In the genomic region with DNA sequence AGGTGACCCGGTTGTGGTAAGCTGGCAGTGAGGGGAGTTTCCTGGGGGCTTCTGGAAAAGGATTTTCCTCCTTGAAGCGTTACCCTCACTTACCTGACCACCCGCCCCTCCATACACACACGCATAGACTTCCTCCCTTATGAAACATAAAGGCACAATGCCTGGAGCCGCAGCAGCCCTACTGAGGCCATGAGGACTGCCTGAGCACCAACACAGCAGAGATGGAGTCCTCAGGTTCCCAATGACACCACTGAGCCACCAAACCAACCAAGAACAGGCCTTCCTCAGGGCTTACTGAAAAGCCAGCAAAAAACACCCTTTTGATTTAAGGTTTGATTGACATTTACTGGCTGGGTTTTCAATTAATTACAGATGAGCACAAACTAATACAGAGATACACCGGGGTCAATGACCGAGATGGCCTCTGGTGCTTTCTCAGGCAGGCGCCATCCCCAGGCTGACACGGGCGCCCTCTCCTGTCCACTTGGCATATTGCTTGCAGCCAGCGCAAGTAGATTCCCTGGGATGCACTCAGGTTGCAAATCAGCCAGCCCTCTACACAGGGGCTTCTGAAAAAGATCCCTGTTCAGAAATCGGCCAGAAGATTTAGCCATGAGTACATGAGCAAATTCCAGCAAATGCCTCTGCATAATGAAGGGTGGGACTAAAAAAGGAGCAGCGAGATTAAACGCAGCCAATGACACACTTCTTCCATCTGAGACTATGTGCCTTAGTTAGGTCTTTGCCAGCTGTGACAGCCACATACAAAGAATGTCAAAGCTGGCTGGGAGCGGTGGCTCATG, we compare ENCODE assay signal across 8 cellular contexts. TPM values are rescaled to one million over a fixed set of nuclear protein-coding genes. Genes with fewer than 3 reads are reported as not detected.
DNase-seq lines count a peak whose midpoint lies in the region; ATAC-seq and TF ChIP-seq lines count a peak whose summit lies in the region.

No MANE protein-coding gene starts in this region.

- peaks cover 12% of the 10 kb centered on the region for H3K4me1 ChIP-seq in CD8-positive, alpha-beta T cell (ENCODE audit: insufficient read depth, low read length)
- H3K4me1 ChIP-seq in mesenchymal stem cell (ENCODE audit: control insufficient read depth, insufficient read depth, low read depth, low read length) = peaks cover 13% of the 10 kb centered on the region

- H4K8ac ChIP-seq in mesenchymal stem cell (ENCODE audit: low read length) = peak overlapping the region; percentile 69

- no peak overlapping the region for H3K4me2 ChIP-seq in mesenchymal stem cell (ENCODE audit: low read length, poor library complexity, severe bottlenecking)

- H4K91ac ChIP-seq in mesenchymal stem cell (ENCODE audit: low read length) = no peak overlapping the region

- peak; percentile 19 to 74 (median 43) for DNase-seq in CD8-positive, alpha-beta T cell
- DNase-seq in KG1 (lab: John Stamatoyannopoulos, UW) (peak; percentile 12), dermis blood vessel endothelial cell (peak; percentile 73), mesenchymal stem cell (no peak), NCI-H446 treated with DMSO at 0.1 percent for 48 hours (lab: John Stamatoyannopoulos, UW) (no peak)
- DNase-seq in activated CD4-positive, alpha-beta T cell treated with anti-CD3 and anti-CD28 coated beads for 4 hours = peak; percentile 28 to 52
- DNase-seq in stimulated activated effector memory CD8-positive, alpha-beta T cell treated with anti-CD3 and anti-CD28 coated beads, Interleukin-12 subunit alpha, Interleukin-12 subunit beta, amount 100 ng/mL, for 72 hours (ENCODE audit: low spot score in 2 of 2) = peak; percentile 45 to 83

- ATAC-seq in CD8-positive, alpha-beta T cell = peak; percentile 72
- ATAC-seq in stimulated activated effector memory CD8-positive, alpha-beta T cell treated with anti-CD3 and anti-CD28 coated beads, Interleukin-12 subunit alpha, Interleukin-12 subunit beta, amount 100 ng/mL, for 72 hours = peak; percentile 77
- no peak for ATAC-seq in GM21576 (IDR thresholded peaks at IDR 0.05; ENCODE audit: unreplicated experiment)

- H3K4me1 Mint-ChIP-seq in CD8-positive, alpha-beta T cell (ENCODE audit: low read depth) = peaks cover 12% of the 10 kb centered on the region
- peaks cover 8% of the 10 kb centered on the region for H3K4me1 Mint-ChIP-seq in stimulated activated effector memory CD8-positive, alpha-beta T cell treated with anti-CD3 and anti-CD28 coated beads, Interleukin-12 subunit alpha, Interleukin-12 subunit beta, amount 100 ng/mL, for 72 hours

- H3K14ac ChIP-seq in mesenchymal stem cell (ENCODE audit: low read length in 2 of 2) = no peak overlapping the region

- POLR2A ChIA-PET in CD8-positive, alpha-beta T cell (lab: Charles Lee) = no interaction called here

- TF ChIP-seq CTCF in CD8-positive, alpha-beta T cell (IDR thresholded peaks at IDR 0.05) = peak; percentile 57

- H3K4me3 Mint-ChIP-seq in CD8-positive, alpha-beta T cell = no peak overlapping the region
- H3K4me3 Mint-ChIP-seq in stimulated activated effector memory CD8-positive, alpha-beta T cell treated with anti-CD3 and anti-CD28 coated beads, Interleukin-12 subunit alpha, Interleukin-12 subunit beta, amount 100 ng/mL, for 72 hours = no peak overlapping the region

- peak overlapping the region; percentile 59 for H2AK5ac ChIP-seq in mesenchymal stem cell (ENCODE audit: low read length, severe bottlenecking)

- H3K27ac ChIP-seq in CD8-positive, alpha-beta T cell (ENCODE audit: low read depth, low read length) = no peak overlapping the region
- H3K27ac ChIP-seq in mesenchymal stem cell (ENCODE audit: low read length, poor library complexity, severe bottlenecking) = no peak overlapping the region

- no peak overlapping the region for H2BK15ac ChIP-seq in mesenchymal stem cell (ENCODE audit: low read depth, poor library complexity, severe bottlenecking)

- no peaks in the 10 kb centered on the region for H3K9me3 Mint-ChIP-seq in CD8-positive, alpha-beta T cell
- H3K9me3 Mint-ChIP-seq in stimulated activated effector memory CD8-positive, alpha-beta T cell treated with anti-CD3 and anti-CD28 coated beads, Interleukin-12 subunit alpha, Interleukin-12 subunit beta, amount 100 ng/mL, for 72 hours = no peaks in the 10 kb centered on the region

- H3K23ac ChIP-seq in mesenchymal stem cell (ENCODE audit: low read length in 2 of 2) = no peak overlapping the region

- H3K36me3 Mint-ChIP-seq in CD8-positive, alpha-beta T cell = peaks cover 2% of the 10 kb centered on the region
- H3K36me3 Mint-ChIP-seq in stimulated activated effector memory CD8-positive, alpha-beta T cell treated with anti-CD3 and anti-CD28 coated beads, Interleukin-12 subunit alpha, Interleukin-12 subunit beta, amount 100 ng/mL, for 72 hours = peaks cover 5% of the 10 kb centered on the region

- H2AFZ ChIP-seq in mesenchymal stem cell (ENCODE audit: low read depth, low read length) = no peak overlapping the region

- intact Hi-C loops in CD8-positive, alpha-beta T cell (cut with DNase I, micrococcal nuclease) = loop anchor here (1.0 kb wide), 1 partner anchor 47 kb away; no protein-coding TSS in a partner anchor

- no peaks in the 10 kb centered on the region for H3K27me3 ChIP-seq in CD8-positive, alpha-beta T cell (ENCODE audit: insufficient read depth, low read length)
- H3K27me3 ChIP-seq in mesenchymal stem cell (ENCODE audit: control insufficient read depth in 1 of 2, insufficient read depth in 1 of 2, low read length in 2 of 2) = no peaks in the 10 kb centered on the region

- WGBS in mesenchymal stem cell = 57% methylated on average over 14 of the region's 15 CpGs

- no peak overlapping the region for H3K18ac ChIP-seq in mesenchymal stem cell (ENCODE audit: low read depth in 1 of 2, low read length in 2 of 2)

- H2BK12ac ChIP-seq in mesenchymal stem cell (ENCODE audit: low read length in 2 of 2) = no peak overlapping the region

- H3K9me3 ChIP-seq in CD8-positive, alpha-beta T cell (ENCODE audit: low read length) = no peaks in the 10 kb centered on the region
- no peaks in the 10 kb centered on the region for H3K9me3 ChIP-seq in mesenchymal stem cell (ENCODE audit: control insufficient read depth, low read length)

- H2BK120ac ChIP-seq in mesenchymal stem cell (ENCODE audit: low read depth, low read length) = no peak overlapping the region

- CTCF ChIA-PET in CD8-positive, alpha-beta T cell (lab: Charles Lee) = interaction anchor here (0.6 to 2.3 kb wide), 5 partner anchors 11 to 91 kb away, joined by 3 to 5 read pairs (median 4); no protein-coding TSS in a partner anchor

- no peak overlapping the region for H3K27ac Mint-ChIP-seq in CD8-positive, alpha-beta T cell
- peak overlapping the region; percentile 49 for H3K27ac Mint-ChIP-seq in stimulated activated effector memory CD8-positive, alpha-beta T cell treated with anti-CD3 and anti-CD28 coated beads, Interleukin-12 subunit alpha, Interleukin-12 subunit beta, amount 100 ng/mL, for 72 hours

- no peaks in the 10 kb centered on the region for H3K36me3 ChIP-seq in CD8-positive, alpha-beta T cell (ENCODE audit: insufficient read depth, low read length)
- H3K36me3 ChIP-seq in mesenchymal stem cell (ENCODE audit: control insufficient read depth in 1 of 2, insufficient read depth in 2 of 2, low read depth in 1 of 2, low read length in 2 of 2) = peaks cover 0 to 5% of the 10 kb centered on the region in 2 experiments

- no peaks in the 10 kb centered on the region for H3K27me3 Mint-ChIP-seq in CD8-positive, alpha-beta T cell (ENCODE audit: low read depth)

- H3K4ac ChIP-seq in mesenchymal stem cell (ENCODE audit: low read depth in 1 of 2, low read length in 2 of 2) = no peak overlapping the region

- no peak overlapping the region for H3K4me3 ChIP-seq in CD8-positive, alpha-beta T cell (ENCODE audit: low read depth, low read length)
- peak overlapping the region in 1 of 2 experiments; percentile 14 for H3K4me3 ChIP-seq in mesenchymal stem cell (ENCODE audit: insufficient read depth in 1 of 2, low read depth in 1 of 2, low read length in 2 of 2)

- H2BK5ac ChIP-seq in mesenchymal stem cell (ENCODE audit: low read depth, low read length, poor library complexity, severe bottlenecking) = no peak overlapping the region

- no peak overlapping the region for H3K9ac ChIP-seq in mesenchymal stem cell (ENCODE audit: low read length)

- H3K79me1 ChIP-seq in mesenchymal stem cell (replicated peaks; ENCODE audit: low read length, poor library complexity, severe bottlenecking) = peaks cover 28% of the 10 kb centered on the region

RNA-seq across cellular contexts. Expression of gene OPA3, which starts 14.8 kb away (rescaled TPM):
- 1 to 10 TPM; 5.6 to 5.7 TPM for total RNA-seq in CD8-positive, alpha-beta T cell
- 5.1 and 9.4 TPM in 2 replicates for total RNA-seq in dermis blood vessel endothelial cell
- polyA plus RNA-seq in mesenchymal stem cell (2013, experiment 1 of 2) = 13.4 TPM
- polyA plus RNA-seq in mesenchymal stem cell (2013, experiment 2 of 2) = 13.7 TPM

RNA-seq across cellular contexts. Expression of gene GPR4, which starts 32.2 kb away (rescaled TPM):
- total RNA-seq in CD8-positive, alpha-beta T cell = not detected
- 3.2 and 5.0 TPM in 2 replicates for total RNA-seq in dermis blood vessel endothelial cell
- polyA plus RNA-seq in mesenchymal stem cell (2013, experiment 1 of 2) = 0.73 TPM
- polyA plus RNA-seq in mesenchymal stem cell (2013, experiment 2 of 2) = 0.77 TPM

Comparison
In these comparisons a context has a peak if more than half of its experiments do, and no peak if none do; other contexts are left out.
1. DNase-seq: peak in CD8-positive, alpha-beta T cell (7 of 7), KG1 (single experiment), activated CD4-positive, alpha-beta T cell treated with anti-CD3 and anti-CD28 coated beads for 4 hours (2 of 2), dermis blood vessel endothelial cell (single experiment) and stimulated activated effector memory CD8-positive, alpha-beta T cell treated with anti-CD3 and anti-CD28 coated beads, Interleukin-12 subunit alpha, Interleukin-12 subunit beta, amount 100 ng/mL, for 72 hours (2 of 2); none in mesenchymal stem cell (single experiment) and NCI-H446 treated with DMSO at 0.1 percent for 48 hours (single experiment).